Comparison of ENCODE assay signal across 1 cellular context in genomic region chr11:72146625-72147024, GRCh38.
TF ChIP-seq lines count a peak whose summit lies in the region.

No MANE protein-coding gene starts in this region.

TF ChIP-seq in H1, 55 proteins besides CTCF, POLR2A, EP300 and RAD21:
- TF ChIP-seq RXRA (IDR thresholded peaks at IDR 0.05; ENCODE audit: insufficient read depth, low read depth, low read length): 0 out of 2 replicates have a peak, but pooled peaks have one; percentile 31
- no peak for TF ChIP-seq KDM4A (IDR thresholded peaks at IDR 0.05; ENCODE audit: low read depth, low read length, severe bottlenecking)
- TF ChIP-seq GTF2F1 (IDR thresholded peaks at IDR 0.05; ENCODE audit: borderline replicate concordance, low read depth, low read length): no peak
